ENCODE assay signal across 13 cellular contexts in genomic region chr22:26481112-26481693, GRCh38. TPM values are rescaled to one million over a fixed set of nuclear protein-coding genes. Genes with fewer than 3 reads are reported as not detected.
DNase-seq lines count a peak whose midpoint lies in the region; FAIRE-seq and TF ChIP-seq lines count a peak whose summit lies in the region.
"Had no signal": no experiment of that assay in that cellular context is flagged by ENCODE, and none has a peak within 500 bp of the region (broad histone marks: within the 10 kb centered on the region; RNA-seq: fewer than 3 reads in every experiment).

No MANE protein-coding gene starts in this region.

- no peak overlapping the region for H3K9ac ChIP-seq in keratinocyte (ENCODE audit: control insufficient read depth, extremely low read depth, insufficient read depth, low read length)

- CTCF ChIA-PET in activated CD4-positive, alpha-beta memory T cell treated with anti-CD3 and anti-CD28 coated beads, Interleukin-2, amount 10 ng/mL, durations not matched to agents 7 days and 5 days (lab: Charles Lee) = interaction anchor here (0.9 to 3.6 kb wide), 8 partner anchors 20 to 198 kb away, joined by 3 to 17 read pairs (median 5); no protein-coding TSS in a partner anchor

- H3K27ac Mint-ChIP-seq in activated CD4-positive, alpha-beta memory T cell treated with anti-CD3 and anti-CD28 coated beads, Interleukin-2, amount 10 ng/mL, durations not matched to agents 7 days and 5 days = peak overlapping the region; percentile 71
- H3K27ac Mint-ChIP-seq in osteocyte (ENCODE audit: unreplicated experiment) (no peak overlapping the region), HFFc6 (no peak overlapping the region)

- H4K20me1 ChIP-seq in keratinocyte (ENCODE audit: control insufficient read depth, extremely low read depth, insufficient read depth, low read length) = no peaks in the 10 kb centered on the region

- H3K27me3 ChIP-seq in BE2C (no peaks in the 10 kb centered on the region), keratinocyte (ENCODE audit: control insufficient read depth, extremely low read depth, insufficient read depth, low read length) (no peaks in the 10 kb centered on the region)
- H3K27me3 ChIP-seq: spleen had no signal

- peaks cover 45% of the 10 kb centered on the region for H3K36me3 Mint-ChIP-seq in activated CD4-positive, alpha-beta memory T cell treated with anti-CD3 and anti-CD28 coated beads, Interleukin-2, amount 10 ng/mL, durations not matched to agents 7 days and 5 days (ENCODE audit: low read depth)
- H3K36me3 Mint-ChIP-seq in osteocyte (ENCODE audit: unreplicated experiment) (peaks cover 18% of the 10 kb centered on the region), HFFc6 (ENCODE audit: low read depth) (peaks cover 19% of the 10 kb centered on the region)

- H3K9me1 ChIP-seq in keratinocyte (ENCODE audit: control insufficient read depth, extremely low read depth, insufficient read depth, low read length) = no peaks in the 10 kb centered on the region

- peak overlapping the region; percentile 93 for H3K4me3 Mint-ChIP-seq in activated CD4-positive, alpha-beta memory T cell treated with anti-CD3 and anti-CD28 coated beads, Interleukin-2, amount 10 ng/mL, durations not matched to agents 7 days and 5 days
- no peak overlapping the region for H3K4me3 Mint-ChIP-seq in osteocyte (ENCODE audit: unreplicated experiment)
- H3K4me3 Mint-ChIP-seq in HFFc6 = no peak overlapping the region; the same call in 1 of the 2 replicates

- FAIRE-seq in keratinocyte (lab: Jason Lieb, UNC) (peak; percentile 26), D721Med (lab: Jason Lieb, UNC) (no peak)

- H3K9me3 Mint-ChIP-seq in activated CD4-positive, alpha-beta memory T cell treated with anti-CD3 and anti-CD28 coated beads, Interleukin-2, amount 10 ng/mL, durations not matched to agents 7 days and 5 days = no peaks in the 10 kb centered on the region
- H3K9me3 Mint-ChIP-seq in osteocyte (ENCODE audit: unreplicated experiment) (no peaks in the 10 kb centered on the region), HFFc6 (no peaks in the 10 kb centered on the region)

- POLR2A ChIA-PET in activated CD4-positive, alpha-beta memory T cell treated with anti-CD3 and anti-CD28 coated beads, Interleukin-2, amount 10 ng/mL, durations not matched to agents 7 days and 5 days (lab: Charles Lee) = interaction anchor here (1.0 to 5.7 kb wide), 8 partner anchors 8 to 191 kb away, joined by 3 to 92 read pairs (median 4); partner anchors contain the start of gene TFIP11

- DNase-seq in BE2C (no peak), GM12865 (ENCODE audit: low read depth) (no peak), keratinocyte (ENCODE audit: low read depth, low spot score) (no peak), osteocyte (ENCODE audit: extremely low spot score, unreplicated experiment) (no peak), D721Med (ENCODE audit: insufficient read length, low spot score) (no peak), HFFc6 (no peak), dermis blood vessel endothelial cell (no peak)
- DNase-seq in activated CD4-positive, alpha-beta memory T cell treated with anti-CD3 and anti-CD28 coated beads, Interleukin-2, amount 10 ng/mL, durations not matched to agents 7 days and 5 days = no peak
- DNase-seq: COR-L47; effector CD8-positive, alpha-beta T cell; NCI-H1417 treated with DMSO at 0.1 percent for 48 hours; PC-9; spleen had no signal

- H3K9me3 ChIP-seq in BE2C (no peaks in the 10 kb centered on the region), keratinocyte (ENCODE audit: control insufficient read depth, low read depth, low read length) (no peaks in the 10 kb centered on the region)
- H3K9me3 ChIP-seq: spleen had no signal

- peaks cover 9% of the 10 kb centered on the region for H3K36me3 ChIP-seq in BE2C
- H3K36me3 ChIP-seq in keratinocyte (ENCODE audit: control insufficient read depth in 2 of 2, extremely low read depth in 1 of 2, insufficient read depth in 2 of 2, low read length in 2 of 2) = peaks cover 3 to 23% of the 10 kb centered on the region in 2 experiments

- H2AFZ ChIP-seq in keratinocyte (ENCODE audit: control insufficient read depth, low read length) = no peak overlapping the region
- H2AFZ ChIP-seq: PC-9 had no signal

- TF ChIP-seq CTCF in BE2C (IDR thresholded peaks at IDR 0.05; ENCODE audit: low read depth, low read length) (no peak), GM12865 (IDR thresholded peaks at IDR 0.05; ENCODE audit: insufficient read depth, low read depth, low read length, missing control alignments) (no peak), keratinocyte (optimal IDR thresholded peaks at IDR 0.05 in 1 of 3, IDR thresholded peaks at IDR 0.05 in 1 of 3, conservative IDR thresholded peaks at IDR 0.05 in 1 of 3; ENCODE audit: extremely low read depth in 1 of 3, insufficient read depth in 2 of 3, low read length in 3 of 3) (no peak), osteocyte (IDR thresholded peaks at IDR 0.05) (no peak), D721Med (IDR thresholded peaks at IDR 0.05; ENCODE audit: insufficient read depth, missing control alignments) (no peak), HFFc6 (IDR thresholded peaks at IDR 0.05) (no peak)

- H3K79me2 ChIP-seq in keratinocyte (ENCODE audit: control insufficient read depth, insufficient read depth, low read length) = peaks cover 36% of the 10 kb centered on the region

- peak overlapping the region; percentile 89 for H3K27ac ChIP-seq in keratinocyte (ENCODE audit: control insufficient read depth, insufficient read depth, low read length)
- H3K27ac ChIP-seq: PC-9 had no signal

- H3K4me1 ChIP-seq in BE2C (peaks cover 2% of the 10 kb centered on the region; the same call in 1 of the 2 replicates), keratinocyte (ENCODE audit: control insufficient read depth, extremely low read depth, insufficient read depth, low read length) (peaks cover 68% of the 10 kb centered on the region)

- no peaks in the 10 kb centered on the region for H3K27me3 Mint-ChIP-seq in activated CD4-positive, alpha-beta memory T cell treated with anti-CD3 and anti-CD28 coated beads, Interleukin-2, amount 10 ng/mL, durations not matched to agents 7 days and 5 days
- no peaks in the 10 kb centered on the region for H3K27me3 Mint-ChIP-seq in osteocyte (ENCODE audit: unreplicated experiment)
- no peaks in the 10 kb centered on the region; the same call in 1 of the 2 replicates for H3K27me3 Mint-ChIP-seq in HFFc6 (ENCODE audit: insufficient read depth)

- H3K4me1 Mint-ChIP-seq in activated CD4-positive, alpha-beta memory T cell treated with anti-CD3 and anti-CD28 coated beads, Interleukin-2, amount 10 ng/mL, durations not matched to agents 7 days and 5 days = peaks cover 84% of the 10 kb centered on the region
- H3K4me1 Mint-ChIP-seq in osteocyte (ENCODE audit: unreplicated experiment) (peaks cover 67% of the 10 kb centered on the region), HFFc6 (ENCODE audit: low read depth) (peaks cover 86% of the 10 kb centered on the region)

- H3K4me3 ChIP-seq in BE2C (ENCODE audit: low read depth, low read length) (peak overlapping the region; percentile 2; the same call in 1 of the 2 replicates), GM12865 (ENCODE audit: low read depth, low read length) (peak overlapping the region; percentile 66), keratinocyte (ENCODE audit: control insufficient read depth in 2 of 3, extremely low read depth in 1 of 3, insufficient read depth in 2 of 3, low read depth in 1 of 3, low read length in 3 of 3) (peak overlapping the region in 1 of 3 experiments; percentile 5)
- H3K4me3 ChIP-seq: PC-9 had no signal

- dilution Hi-C loops in keratinocyte (cut with MboI; ENCODE audit: extremely low pct_ligation_motif_present, low sequenced_read_pairs) = no loop called here

- peak overlapping the region; percentile 86 for H3K4me2 ChIP-seq in keratinocyte (ENCODE audit: control insufficient read depth, extremely low read depth, insufficient read depth, low read depth, low read length)

RNA-seq across cellular contexts. Expression of gene HPS4, which starts 2.4 kb away (rescaled TPM):
- polyA plus RNA-seq in BE2C (2012; ENCODE audit: insufficient read depth, insufficient read length, low read depth) = 32.5 TPM
- 10 to 100 TPM; 37.3 to 37.6 TPM for total RNA-seq in activated CD4-positive, alpha-beta memory T cell treated with anti-CD3 and anti-CD28 coated beads, Interleukin-2, amount 10 ng/mL, durations not matched to agents 7 days and 5 days
- 15.3 to 21.5 TPM (median 21.3 TPM) in 3 replicates for polyA plus RNA-seq in keratinocyte
- 16.5 TPM for polyA plus RNA-seq in keratinocyte (2011; ENCODE audit: low read depth)
- 16.2 and 18.5 TPM in 2 replicates for polyA plus RNA-seq in keratinocyte (2011; cell fraction: cytosol; rRNA removed)
- 49.8 and 53.8 TPM in 2 replicates for polyA plus RNA-seq in keratinocyte (2011; cell fraction: nucleus; rRNA removed)
- polyA plus RNA-seq in keratinocyte (2012; ENCODE audit: low replicate concordance) = 15.7 and 19.2 TPM in 2 replicates
- polyA minus RNA-seq in keratinocyte = 15.9 to 45.2 TPM (median 27.2 TPM) in 3 replicates
- polyA minus RNA-seq in keratinocyte (2011; cell fraction: cytosol; rRNA and poly(A)+ RNA removed) = 21.3 TPM
- polyA minus RNA-seq in keratinocyte (2011; cell fraction: nucleus; rRNA and poly(A)+ RNA removed) = 23.3 and 29.4 TPM in 2 replicates
- total RNA-seq in osteocyte = 35.8 and 37.1 TPM in 2 replicates
- total RNA-seq in HFFc6 (2021; fragmentation: NEBNext Ultra II Directional; extraction: Animal tissue kit (Norgen Biotek cat#: 25700)) = 10 to 100 TPM; 18.0 to 22.6 (median 20.6) TPM
- total RNA-seq in dermis blood vessel endothelial cell = 20.0 and 26.5 TPM in 2 replicates

RNA-seq across cellular contexts. Expression of gene SRRD, which starts 2.5 kb away (rescaled TPM):
- polyA plus RNA-seq in BE2C (2012; ENCODE audit: insufficient read depth, insufficient read length, low read depth) = 20.7 TPM
- 10 to 100 TPM; 17.5 TPM for total RNA-seq in activated CD4-positive, alpha-beta memory T cell treated with anti-CD3 and anti-CD28 coated beads, Interleukin-2, amount 10 ng/mL, durations not matched to agents 7 days and 5 days
- 30.2 to 45.0 TPM (median 33.0 TPM) in 3 replicates for polyA plus RNA-seq in keratinocyte
- 38.3 TPM for polyA plus RNA-seq in keratinocyte (2011; ENCODE audit: low read depth)
- 31.4 and 54.5 TPM in 2 replicates for polyA plus RNA-seq in keratinocyte (2011; cell fraction: cytosol; rRNA removed)
- polyA plus RNA-seq in keratinocyte (2011; cell fraction: nucleus; rRNA removed) = 19.2 and 23.8 TPM in 2 replicates
- 17.3 and 20.6 TPM in 2 replicates for polyA plus RNA-seq in keratinocyte (2012; ENCODE audit: low replicate concordance)
- 9.2 to 21.2 TPM (median 20.3 TPM) in 3 replicates for polyA minus RNA-seq in keratinocyte
- polyA minus RNA-seq in keratinocyte (2011; cell fraction: cytosol; rRNA and poly(A)+ RNA removed) = 6.5 TPM
- polyA minus RNA-seq in keratinocyte (2011; cell fraction: nucleus; rRNA and poly(A)+ RNA removed) = 3.2 and 8.7 TPM in 2 replicates
- total RNA-seq in osteocyte = 20.4 and 21.6 TPM in 2 replicates
- 10 to 100 TPM; 15.0 to 21.2 (median 19.1) TPM for total RNA-seq in HFFc6 (2021; fragmentation: NEBNext Ultra II Directional; extraction: Animal tissue kit (Norgen Biotek cat#: 25700))
- 21.1 and 27.7 TPM in 2 replicates for total RNA-seq in dermis blood vessel endothelial cell

RNA-seq across cellular contexts. Expression of gene TFIP11, which starts 31.1 kb away (rescaled TPM):
- polyA plus RNA-seq in BE2C (2012; ENCODE audit: insufficient read depth, insufficient read length, low read depth) = 146 TPM
- 10 to 100 TPM; 50.8 to 55.5 TPM for total RNA-seq in activated CD4-positive, alpha-beta memory T cell treated with anti-CD3 and anti-CD28 coated beads, Interleukin-2, amount 10 ng/mL, durations not matched to agents 7 days and 5 days
- polyA plus RNA-seq in keratinocyte = 25.7 to 30.3 TPM (median 28.6 TPM) in 3 replicates
- polyA plus RNA-seq in keratinocyte (2011; ENCODE audit: low read depth) = 26.2 TPM
- 18.3 and 19.1 TPM in 2 replicates for polyA plus RNA-seq in keratinocyte (2011; cell fraction: cytosol; rRNA removed)
- 40.4 and 47.8 TPM in 2 replicates for polyA plus RNA-seq in keratinocyte (2011; cell fraction: nucleus; rRNA removed)
- 18.9 and 25.1 TPM in 2 replicates for polyA plus RNA-seq in keratinocyte (2012; ENCODE audit: low replicate concordance)
- 33.6 to 59.6 TPM (median 36.2 TPM) in 3 replicates for polyA minus RNA-seq in keratinocyte
- polyA minus RNA-seq in keratinocyte (2011; cell fraction: cytosol; rRNA and poly(A)+ RNA removed) = 39.5 TPM
- 23.4 and 26.6 TPM in 2 replicates for polyA minus RNA-seq in keratinocyte (2011; cell fraction: nucleus; rRNA and poly(A)+ RNA removed)
- total RNA-seq in osteocyte (32.1 and 39.0 TPM in 2 replicates), dermis blood vessel endothelial cell (44.6 and 54.1 TPM in 2 replicates)
- total RNA-seq in HFFc6 (2021; fragmentation: NEBNext Ultra II Directional; extraction: Animal tissue kit (Norgen Biotek cat#: 25700)) = 10 to 100 TPM; 31.4 to 35.8 (median 33.9) TPM

RNA-seq across cellular contexts. Expression of gene ASPHD2, which starts 52.1 kb away (rescaled TPM):
- 1.4 TPM for polyA plus RNA-seq in BE2C (2012; ENCODE audit: insufficient read depth, insufficient read length, low read depth)
- 10 to 100 TPM; 11.8 to 12.7 TPM for total RNA-seq in activated CD4-positive, alpha-beta memory T cell treated with anti-CD3 and anti-CD28 coated beads, Interleukin-2, amount 10 ng/mL, durations not matched to agents 7 days and 5 days
- polyA plus RNA-seq in keratinocyte = 3.5 to 4.6 TPM (median 3.6 TPM) in 3 replicates
- 1.6 TPM for polyA plus RNA-seq in keratinocyte (2011; ENCODE audit: low read depth)
- polyA plus RNA-seq in keratinocyte (2011; cell fraction: cytosol; rRNA removed) = 3.0 and 3.3 TPM in 2 replicates
- polyA plus RNA-seq in keratinocyte (2011; cell fraction: nucleus; rRNA removed) = 4.5 and 5.3 TPM in 2 replicates
- 4.7 and 5.2 TPM in 2 replicates for polyA plus RNA-seq in keratinocyte (2012; ENCODE audit: low replicate concordance)
- polyA minus RNA-seq in keratinocyte = 4.0 to 7.9 TPM (median 4.2 TPM) in 3 replicates
- polyA minus RNA-seq in keratinocyte (2011; cell fraction: cytosol; rRNA and poly(A)+ RNA removed) = 7.1 TPM
- 4.0 TPM in 2 replicates for polyA minus RNA-seq in keratinocyte (2011; cell fraction: nucleus; rRNA and poly(A)+ RNA removed)
- 4.5 and 4.9 TPM in 2 replicates for total RNA-seq in osteocyte
- total RNA-seq in HFFc6 (2021; fragmentation: NEBNext Ultra II Directional; extraction: Animal tissue kit (Norgen Biotek cat#: 25700)) = 1 to 10 TPM in 5 of 6 experiments, under 1 TPM in 1; 0.85 to 2.3 (median 1.3) TPM
- total RNA-seq in dermis blood vessel endothelial cell = 1.0 and 1.2 TPM in 2 replicates
